In the genomic region with DNA sequence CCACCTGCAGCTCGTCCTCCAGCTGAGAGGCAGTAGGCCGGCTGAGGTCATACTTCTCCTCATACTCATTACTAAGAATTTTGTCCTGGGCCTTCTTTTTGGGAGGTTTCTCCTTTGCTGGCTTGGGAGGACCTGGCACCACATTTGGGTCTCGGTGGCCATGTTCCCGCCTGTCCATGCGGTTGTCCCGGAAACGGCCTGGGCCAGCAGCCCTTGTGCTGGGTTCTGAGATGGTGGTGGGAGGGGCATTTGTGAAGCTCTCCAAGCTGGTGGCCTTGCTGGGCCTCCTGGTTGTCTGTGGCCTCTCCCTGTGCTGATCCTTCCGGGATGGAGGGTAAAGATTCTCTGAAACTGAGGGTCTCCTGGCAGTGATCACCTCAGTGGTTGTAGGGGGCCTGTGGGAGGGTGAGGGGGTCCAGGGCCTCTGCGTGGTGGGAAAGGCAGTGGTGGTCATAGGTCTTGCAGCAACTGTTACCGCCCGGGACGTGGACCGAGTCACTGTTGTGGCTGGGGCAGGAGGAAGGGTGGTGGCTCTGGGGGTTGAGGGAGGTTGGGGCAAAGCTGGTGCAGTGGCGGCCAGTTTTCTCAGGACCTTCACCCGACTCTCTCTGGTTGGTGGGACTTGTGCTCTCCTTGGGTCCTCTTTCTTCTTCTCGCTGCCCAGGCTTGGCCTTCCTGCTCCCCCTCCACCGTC, we compare ENCODE assay signal across 13 cellular contexts. TPM values are rescaled to one million over a fixed set of nuclear protein-coding genes. Genes with fewer than 3 reads are reported as not detected.
DNase-seq lines count a peak whose midpoint lies in the region; ATAC-seq and TF ChIP-seq lines count a peak whose summit lies in the region.
"Had no signal": no experiment of that assay in that cellular context is flagged by ENCODE, and none has a peak within 500 bp of the region (broad histone marks: within the 10 kb centered on the region; RNA-seq: fewer than 3 reads in every experiment).

No MANE protein-coding gene starts in this region.

- peak overlapping the region; percentile 98 for H2BK120ac ChIP-seq in IMR-90 (ENCODE audit: low read depth, low read length)

- H2BK5ac ChIP-seq in IMR-90 (ENCODE audit: low read depth, low read length, poor library complexity, severe bottlenecking), result peak overlapping the region; percentile 97

- H3K27ac Mint-ChIP-seq in nephron progenitor cell, result no peak overlapping the region
- H3K27ac Mint-ChIP-seq in activated naive CD8-positive, alpha-beta T cell treated with anti-CD3 and anti-CD28 coated beads, Interleukin-2, amount 50 U/mL, for 24 hours, result no peak overlapping the region
- H3K27ac Mint-ChIP-seq: CD8-positive, alpha-beta T cell had no signal

- peak overlapping the region; percentile 90; the same call in 1 of the 3 replicates for H2BK15ac ChIP-seq in IMR-90 (ENCODE audit: low read depth, low read length)

- H3K27me3 Mint-ChIP-seq in nephron progenitor cell (ENCODE audit: low read depth, poor library complexity), result peaks cover 6% of the 10 kb centered on the region
- peaks cover 1% of the 10 kb centered on the region for H3K27me3 Mint-ChIP-seq in activated naive CD8-positive, alpha-beta T cell treated with anti-CD3 and anti-CD28 coated beads, Interleukin-2, amount 50 U/mL, for 24 hours

- peak overlapping the region; percentile 19 for H4K5ac ChIP-seq in IMR-90 (ENCODE audit: low read depth, low read length)

- dilution Hi-C loops in IMR-90 (cut with HindIII; ENCODE audit: low sequenced_read_pairs, unreplicated experiment), result no loop called here

- in situ Hi-C loops in IMR-90 (cut with MboI; ENCODE audit: low sequenced_read_pairs), result loop anchor here (25.0 kb wide), 1 partner anchor 649 kb away; no protein-coding TSS in a partner anchor

- TF ChIP-seq POLR2A in IMR-90 (IDR thresholded peaks at IDR 0.05; ENCODE audit: low read depth, low read length), result no peak

- no peaks in the 10 kb centered on the region for H3K9me2 ChIP-seq in OCI-LY7 (ENCODE audit: insufficient read depth, low read length)

- H2BK20ac ChIP-seq in IMR-90 (ENCODE audit: low read depth, low read length), result 0 out of 2 replicates have a peak overlapping the region, but pooled peaks have one; percentile 10

- peaks cover 23% of the 10 kb centered on the region for H3K9me1 ChIP-seq in IMR-90 (ENCODE audit: insufficient read depth, low read length)

- peaks cover 10% of the 10 kb centered on the region for H3K36me3 ChIP-seq in IMR-90 (ENCODE audit: control insufficient read depth, insufficient read depth, low read length)
- H3K36me3 ChIP-seq in thoracic aorta, result no peaks in the 10 kb centered on the region
- H3K36me3 ChIP-seq in OCI-LY7 (ENCODE audit: insufficient read depth, low read length), result no peaks in the 10 kb centered on the region
- H3K36me3 ChIP-seq: adrenal gland had no signal

- H3K4me3 ChIP-seq in IMR-90 (ENCODE audit: insufficient read depth, low read depth, low read length) (peak overlapping the region; percentile 84), thoracic aorta (peak overlapping the region; percentile 73), OCI-LY7 (ENCODE audit: low read depth, low read length, poor library complexity, severe bottlenecking) (no peak overlapping the region)
- H3K4me3 ChIP-seq: adrenal gland had no signal

- ATAC-seq in IMR-90 (ENCODE audit: low read depth) (no peak), thoracic aorta (ENCODE audit: insufficient number of reproducible peaks, low FRiP score, low read depth) (no peak), HG02970 (IDR thresholded peaks at IDR 0.05; ENCODE audit: low FRiP score, unreplicated experiment) (no peak)
- ATAC-seq in activated naive CD8-positive, alpha-beta T cell treated with anti-CD3 and anti-CD28 coated beads, Interleukin-2, amount 50 U/mL, for 24 hours, result no peak
- ATAC-seq: CD8-positive, alpha-beta T cell had no signal

- H3K36me3 Mint-ChIP-seq in nephron progenitor cell (ENCODE audit: low read depth), result no peaks in the 10 kb centered on the region
- no peaks in the 10 kb centered on the region for H3K36me3 Mint-ChIP-seq in activated naive CD8-positive, alpha-beta T cell treated with anti-CD3 and anti-CD28 coated beads, Interleukin-2, amount 50 U/mL, for 24 hours (ENCODE audit: low read depth)
- H3K36me3 Mint-ChIP-seq: CD8-positive, alpha-beta T cell had no signal

- no peak overlapping the region for H3K23ac ChIP-seq in IMR-90 (ENCODE audit: low read depth, low read length)

- H3K4me1 ChIP-seq in IMR-90 (ENCODE audit: control insufficient read depth, insufficient read depth, low read length) (peaks cover 31% of the 10 kb centered on the region), thoracic aorta (ENCODE audit: control insufficient read depth in 1 of 2, low read depth in 2 of 2) (peaks cover 8 to 59% of the 10 kb centered on the region in 2 donors), OCI-LY7 (ENCODE audit: insufficient read depth, low read length, poor library complexity, severe bottlenecking) (peaks cover 11% of the 10 kb centered on the region)

- BruUV-seq in IMR-90 (replicated peaks; lab: Mats Ljungman, UMichigan), result no TSS peak
- no TSS peak for BruUV-seq in OCI-LY7 (replicated peaks; lab: Mats Ljungman, UMichigan)

- H2AK5ac ChIP-seq in IMR-90 (ENCODE audit: low read depth, low read length), result peak overlapping the region; percentile 92

- peak overlapping the region; percentile 57 for H4K91ac ChIP-seq in IMR-90 (ENCODE audit: insufficient read depth, low read depth, low read length)

- H3K9me3 ChIP-seq in IMR-90 (ENCODE audit: control insufficient read depth, insufficient read depth, low read length) (no peaks in the 10 kb centered on the region), thoracic aorta (no peaks in the 10 kb centered on the region), OCI-LY7 (ENCODE audit: low read length) (no peaks in the 10 kb centered on the region)
- H3K9me3 ChIP-seq: adrenal gland had no signal

- H3K9me3 Mint-ChIP-seq in nephron progenitor cell, result peaks cover 32% of the 10 kb centered on the region
- H3K9me3 Mint-ChIP-seq in activated naive CD8-positive, alpha-beta T cell treated with anti-CD3 and anti-CD28 coated beads, Interleukin-2, amount 50 U/mL, for 24 hours, result no peaks in the 10 kb centered on the region
- H3K9me3 Mint-ChIP-seq: CD8-positive, alpha-beta T cell had no signal

- H3K27me3 ChIP-seq in IMR-90 (ENCODE audit: control insufficient read depth, insufficient read depth, low read length) (no peaks in the 10 kb centered on the region), thoracic aorta (replicated peaks; ENCODE audit: insufficient read depth) (no peaks in the 10 kb centered on the region)
- H3K27me3 ChIP-seq: adrenal gland had no signal

- TF ChIP-seq RAD21 in IMR-90 (IDR thresholded peaks at IDR 0.05; ENCODE audit: low read length), result no peak

- peaks cover 48% of the 10 kb centered on the region for H3K4me1 Mint-ChIP-seq in nephron progenitor cell
- H3K4me1 Mint-ChIP-seq in activated naive CD8-positive, alpha-beta T cell treated with anti-CD3 and anti-CD28 coated beads, Interleukin-2, amount 50 U/mL, for 24 hours, result peaks cover 12% of the 10 kb centered on the region

- DNase-seq in IMR-90 (no peak), fibroblast of gingiva (ENCODE audit: low read depth) (peak; percentile 51), nephron progenitor cell (no peak), thoracic aorta (ENCODE audit: low spot score) (no peak), OCI-M1 (lab: John Stamatoyannopoulos, UW) (no peak), OCI-LY7 (ENCODE audit: low spot score) (no peak)
- no peak for DNase-seq in activated naive CD8-positive, alpha-beta T cell treated with anti-CD3 and anti-CD28 coated beads, Interleukin-2, amount 50 U/mL, for 24 hours
- DNase-seq: adrenal gland; CD8-positive, alpha-beta T cell; NCI-H345; RPMI8226; stimulated activated CD4-positive, alpha-beta T cell treated with anti-CD3 and anti-CD28 coated beads, Interleukin-15, amount 100 ng/mL, for 24 hours had no signal

- no peak overlapping the region for H3K56ac ChIP-seq in IMR-90 (ENCODE audit: extremely low read depth, insufficient read depth, low read length)

- 100% methylated on average over 3 of the region's 17 CpGs; no CpG with 5 or more reads in 1 of the 2 experiments for WGBS in IMR-90 (ENCODE audit: extremely low coverage in 2 of 2, insufficient read length in 1 of 2), 2 experiments

- H4K20me1 ChIP-seq in IMR-90 (ENCODE audit: insufficient read depth, low read length) (peaks cover 4% of the 10 kb centered on the region; the same call in 1 of the 2 replicates), OCI-LY7 (ENCODE audit: insufficient read depth, low read length) (no peaks in the 10 kb centered on the region)

- peak overlapping the region; percentile 97 for H3K4me2 ChIP-seq in IMR-90 (ENCODE audit: low read depth, low read length)
- H3K4me2 ChIP-seq in OCI-LY7 (ENCODE audit: low read length), result no peak overlapping the region

- H2AK9ac ChIP-seq in IMR-90 (replicated peaks; ENCODE audit: low read depth, low read length, poor library complexity), result no peak overlapping the region

- TF ChIP-seq CTCF in IMR-90 (conservative IDR thresholded peaks at IDR 0.05; ENCODE audit: low read depth, low read length) (no peak), nephron progenitor cell (IDR thresholded peaks at IDR 0.05) (no peak), thoracic aorta (IDR thresholded peaks at IDR 0.05) (no peak), OCI-LY7 (conservative IDR thresholded peaks at IDR 0.05; ENCODE audit: low read length) (no peak)

- intact Hi-C loops in IMR-90 (cut with micrococcal nuclease), result no loop called here
- intact Hi-C loops in OCI-LY7 (cut with micrococcal nuclease; ENCODE audit: unreplicated experiment), result no loop called here

- H3K4me3 Mint-ChIP-seq in nephron progenitor cell, result peak overlapping the region; percentile 68
- no peak overlapping the region for H3K4me3 Mint-ChIP-seq in activated naive CD8-positive, alpha-beta T cell treated with anti-CD3 and anti-CD28 coated beads, Interleukin-2, amount 50 U/mL, for 24 hours
- H3K4me3 Mint-ChIP-seq: CD8-positive, alpha-beta T cell had no signal

- peaks cover 24 to 59% of the 10 kb centered on the region in 2 experiments for H3K79me1 ChIP-seq in IMR-90 (ENCODE audit: low read depth in 1 of 2, low read length in 2 of 2)

- POLR2A ChIA-PET in IMR-90 (lab: Charles Lee; ENCODE audit: unreplicated experiment), result interaction anchor here (0.5 to 1.0 kb wide), 2 partner anchors 51 to 56 kb away, joined by 3 to 4 read pairs; no protein-coding TSS in a partner anchor
- POLR2A ChIA-PET in OCI-LY7 (lab: Charles Lee), result interaction anchor here (0.6 kb wide), 1 partner anchor 43 kb away, joined by 3 read pairs; no protein-coding TSS in a partner anchor

- H2AFZ ChIP-seq in IMR-90 (replicated peaks; ENCODE audit: low read length, poor library complexity) (no peak overlapping the region), OCI-LY7 (ENCODE audit: low read length) (no peak overlapping the region)

- H3K14ac ChIP-seq in IMR-90 (replicated peaks; ENCODE audit: low read depth, low read length), result peak overlapping the region; percentile 85

- CTCF ChIA-PET in IMR-90 (lab: Yijun Ruan, JAX), result interaction anchor here (0.7 to 3.5 kb wide), 3 partner anchors 56 to 649 kb away, joined by 4 to 15 read pairs (median 5); no protein-coding TSS in a partner anchor
- CTCF ChIA-PET in OCI-LY7 (lab: Charles Lee; ENCODE audit: unreplicated experiment), result no interaction called here

- peak overlapping the region; percentile 85; the same call in 1 of the 2 replicates for H3K9ac ChIP-seq in IMR-90 (ENCODE audit: low read depth, low read length)

- H4K8ac ChIP-seq in IMR-90 (ENCODE audit: low read depth in 2 of 2, low read length in 2 of 2), result no peak overlapping the region; a peak in 1 of 4 replicates

- peak overlapping the region; percentile 97 for H3K4ac ChIP-seq in IMR-90 (ENCODE audit: low read depth, low read length)

- H3K27ac ChIP-seq in IMR-90 (ENCODE audit: insufficient read depth, low read length) (peak overlapping the region; percentile 96), thoracic aorta (peak overlapping the region; percentile 55 to 85), OCI-LY7 (ENCODE audit: low read depth, low read length, poor library complexity, severe bottlenecking) (no peak overlapping the region)
- H3K27ac ChIP-seq: adrenal gland had no signal

- H3K18ac ChIP-seq in IMR-90 (ENCODE audit: low read depth, low read length), result peak overlapping the region; percentile 16; the same call in 1 of the 2 replicates

- H3K79me2 ChIP-seq in OCI-LY7 (ENCODE audit: insufficient read depth, low read depth, low read length), result no peaks in the 10 kb centered on the region

RNA-seq across cellular contexts. Expression of gene CCDC80, which starts 2.5 kb away (rescaled TPM):
- total RNA-seq in IMR-90 (2012; rRNA removed) (387 and 406 TPM in 2 replicates), thoracic aorta (100 to 1,000 TPM in 1 of 2 donors, 10 to 100 TPM in 1; 90.8 to 350 TPM), OCI-LY7 (2022) (0.28 and 0.59 TPM in 2 replicates)
- 356 and 418 TPM in 2 replicates for polyA plus RNA-seq in IMR-90 (2012; rRNA removed)
- 155 and 190 TPM in 2 replicates for polyA plus RNA-seq in IMR-90 (2012; cell fraction: cytosol; rRNA removed)
- polyA plus RNA-seq in IMR-90 (2012; cell fraction: nucleus; rRNA removed; ENCODE audit: low replicate concordance), result 44.6 and 106 TPM in 2 replicates
- 0.15 and 0.63 TPM in 2 replicates for total RNA-seq in OCI-LY7 (2014; rRNA removed; shearing (Covaris generic))
- total RNA-seq: CD8-positive, alpha-beta T cell had no signal

Comparison
In these comparisons a context has a peak if more than half of its experiments do, and no peak if none do; other contexts are left out.
1. RNA of gene CCDC80, which starts 2.5 kb away (total RNA-seq): 387 to 406 TPM in IMR-90 and 90.8 to 350 TPM in thoracic aorta; 0.15 to 0.63 TPM in OCI-LY7; every median in the first group is over 10 times any median in the second.